10 cellular contexts compared by ENCODE assay signal in the genomic region with DNA sequence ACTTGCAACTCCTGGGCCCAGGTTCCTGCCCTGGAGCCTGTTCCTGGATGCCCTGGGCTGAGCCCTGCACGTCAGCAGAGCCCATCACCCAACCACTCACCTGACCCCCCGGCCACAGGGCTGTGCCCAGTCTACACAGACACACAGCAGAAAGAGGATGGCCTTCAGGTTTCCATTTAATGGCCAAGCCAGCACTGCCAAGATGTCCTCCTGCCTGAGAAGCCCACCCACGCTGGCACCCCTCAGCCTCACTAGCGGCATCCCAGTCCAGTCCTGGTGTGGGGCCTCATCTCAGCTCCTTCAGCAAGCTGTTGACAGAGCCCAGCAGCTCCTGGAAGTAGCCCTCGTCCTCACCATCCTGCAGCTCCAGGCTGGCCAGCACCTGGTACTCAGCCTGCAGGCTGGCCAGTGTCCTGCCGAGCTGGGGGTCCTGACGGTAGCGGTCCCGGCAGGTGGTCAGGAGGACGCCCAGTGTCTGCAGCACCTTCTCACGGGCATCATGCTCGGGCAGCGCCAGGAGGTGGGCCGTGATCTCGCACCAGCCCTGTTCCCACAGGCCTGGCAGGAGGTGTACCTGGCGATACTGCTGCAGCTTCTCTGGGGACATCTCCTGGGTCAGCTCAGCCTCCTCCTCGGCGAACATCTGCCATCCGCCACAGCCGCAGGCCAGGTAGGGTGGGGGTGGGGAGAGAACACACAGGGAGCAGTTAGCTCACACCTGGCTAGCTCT.
"Had no signal": no experiment of that assay in that cellular context is flagged by ENCODE, and none has a peak within 500 bp of the region (broad histone marks: within the 10 kb centered on the region; RNA-seq: fewer than 3 reads in every experiment).

No MANE protein-coding gene starts in this region.

- H3K27ac ChIP-seq: psoas muscle, transverse colon had no signal

- DNase-seq: activated B cell treated with CpG ODN at 0.5 μM for 24 hours; activated CD4-positive, alpha-beta T cell treated with anti-CD3 and anti-CD28 coated beads for 48 hours; activated CD8-positive, alpha-beta memory T cell treated with anti-CD3 and anti-CD28 coated beads, Interleukin-2, amount 50 U/mL, for 4 hours; activated CD8-positive, alpha-beta T cell treated with anti-CD3 and anti-CD28 coated beads, Interleukin-2, amount 10 ng/mL, durations not matched to agents 7 days and 5 days; activated gamma-delta T cell treated with Interleukin-2 at 50 U/mL for 16 hours; activated T-cell treated with anti-CD3 and anti-CD28 coated beads, Interleukin-2, amount 50 U/mL, for 48 hours; psoas muscle; stimulated activated CD4-positive, alpha-beta T cell treated with anti-CD3 and anti-CD28 coated beads, Interleukin-2, amount 100 ng/mL, for 24 hours; transverse colon had no signal

- H3K27me3 ChIP-seq: transverse colon had no signal

- ATAC-seq: activated CD8-positive, alpha-beta T cell treated with anti-CD3 and anti-CD28 coated beads, Interleukin-2, amount 10 ng/mL, durations not matched to agents 7 days and 5 days; psoas muscle; sciatic nerve had no signal
